Comparison of ENCODE assay signal across 9 cellular contexts in genomic region chr3:120147072-120147871, GRCh38. TPM values are rescaled to one million over a fixed set of nuclear protein-coding genes. Genes with fewer than 3 reads are reported as not detected.
A peak's percentile ranks its signal among the peaks of the same experiment; 100 is the strongest.
DNase-seq lines count a peak whose midpoint lies in the region; ATAC-seq and TF ChIP-seq lines count a peak whose summit lies in the region.
"Had no signal": no experiment of that assay in that cellular context is flagged by ENCODE, and none has a peak within 500 bp of the region (broad histone marks: within the 10 kb centered on the region; RNA-seq: fewer than 3 reads in every experiment).

No MANE protein-coding gene starts in this region.

- WGBS in endodermal cell (ENCODE audit: insufficient coverage in 1 of 2, insufficient read length in 1 of 2), 2 experiments = 53 to 66% methylated on average over 5 to 6 of the region's 6 CpGs

- no peaks in the 10 kb centered on the region for H3K36me3 Mint-ChIP-seq in endodermal cell (ENCODE audit: low read depth)

- peak overlapping the region; percentile 4 for H3K4me3 Mint-ChIP-seq in endodermal cell

- no peaks in the 10 kb centered on the region for H3K9me3 Mint-ChIP-seq in endodermal cell

- H3K27me3 Mint-ChIP-seq in endodermal cell (ENCODE audit: insufficient read depth) = no peaks in the 10 kb centered on the region

- H3K27ac ChIP-seq in endodermal cell (ENCODE audit: low read depth, low read length) = no peak overlapping the region
- H3K27ac ChIP-seq: thoracic aorta had no signal

- peak; percentile 61 for TF ChIP-seq CTCF in endodermal cell (conservative IDR thresholded peaks at IDR 0.05)

- peak; percentile 63 for ATAC-seq in HG03442 (IDR thresholded peaks at IDR 0.05; ENCODE audit: unreplicated experiment)
- no peak for ATAC-seq in HG02884 (IDR thresholded peaks at IDR 0.05; ENCODE audit: unreplicated experiment)

- no peak overlapping the region for H3K4me3 ChIP-seq in endodermal cell (ENCODE audit: low read length)
- H3K4me3 ChIP-seq: thoracic aorta had no signal

- H3K9me3 ChIP-seq in endodermal cell (ENCODE audit: control insufficient read depth, low read length) = no peaks in the 10 kb centered on the region
- H3K9me3 ChIP-seq: thoracic aorta had no signal

- H3K9ac ChIP-seq in endodermal cell (ENCODE audit: extremely low read depth, low read length, poor library complexity, severe bottlenecking) = no peak overlapping the region

- peaks cover 7% of the 10 kb centered on the region for H3K4me1 ChIP-seq in endodermal cell (ENCODE audit: control insufficient read depth, insufficient read depth, low read length)

- H3K36me3 ChIP-seq in endodermal cell (ENCODE audit: control insufficient read depth, insufficient read depth, low read length) = no peaks in the 10 kb centered on the region
- H3K36me3 ChIP-seq: thoracic aorta had no signal

- DNase-seq in DMS53 (lab: John Stamatoyannopoulos, UW) (peak; percentile 92), T-helper 2 cell (peak in 4 of 5 experiments; percentile 7 to 62 (median 24)), endodermal cell (peak; percentile 56), ecto neural progenitor cell (ENCODE audit: low spot score) (no peak), NCI-H128 (lab: John Stamatoyannopoulos, UW; ENCODE audit: unreplicated experiment) (no peak)
- DNase-seq in stimulated activated CD4-positive, alpha-beta T cell treated with anti-CD3 and anti-CD28 coated beads, Interleukin-12 subunit alpha, Interleukin-12 subunit beta, amount 100 ng/mL, for 4 hours = peak; percentile 23

- H3K27me3 ChIP-seq in endodermal cell (ENCODE audit: control insufficient read depth, insufficient read depth, low read length, poor library complexity, severe bottlenecking) = no peaks in the 10 kb centered on the region

- peaks cover 36% of the 10 kb centered on the region for H3K4me1 Mint-ChIP-seq in endodermal cell

- peak overlapping the region; percentile 65 for H3K27ac Mint-ChIP-seq in endodermal cell

RNA-seq across cellular contexts. Expression of gene GSK3B, which starts 53.0 kb away (rescaled TPM):
- 10 to 100 TPM; 57.3 to 59.8 TPM for total RNA-seq in endodermal cell
- polyA plus RNA-seq in endodermal cell (2013, experiment 1 of 2) = 53.6 TPM
- polyA plus RNA-seq in endodermal cell (2013, experiment 2 of 2) = 47.3 TPM

Comparison
In these comparisons a context has a peak if more than half of its experiments do, and no peak if none do; other contexts are left out.
1. DNase-seq: peak in DMS53 (single experiment), T-helper 2 cell (4 of 5), endodermal cell (single experiment) and stimulated activated CD4-positive, alpha-beta T cell treated with anti-CD3 and anti-CD28 coated beads, Interleukin-12 subunit alpha, Interleukin-12 subunit beta, amount 100 ng/mL, for 4 hours (single experiment); none in ecto neural progenitor cell (single experiment) and NCI-H128 (single experiment).